In genomic region chr12:132452596-132453350, GRCh38 we compare ENCODE assay signal across 30 cellular contexts. TPM values are rescaled to one million over a fixed set of nuclear protein-coding genes. Genes with fewer than 3 reads are reported as not detected.
A peak's percentile ranks its signal among the peaks of the same experiment; 100 is the strongest.
DNase-seq lines count a peak whose midpoint lies in the region; ATAC-seq and TF ChIP-seq lines count a peak whose summit lies in the region.
"Had no signal": no experiment of that assay in that cellular context is flagged by ENCODE, and none has a peak within 500 bp of the region (broad histone marks: within the 10 kb centered on the region; RNA-seq: fewer than 3 reads in every experiment).

No MANE protein-coding gene starts in this region.

- no peaks in the 10 kb centered on the region for H3K36me3 Mint-ChIP-seq in type B pancreatic cell
- no peaks in the 10 kb centered on the region for H3K36me3 Mint-ChIP-seq in activated T-helper 1 cell treated with anti-CD3 and anti-CD28 coated beads, Interleukin-12 subunit alpha, Interleukin-12 subunit beta, Interleukin-2, Interleukin-4 antibody, amounts not matched to agents 30 ng/mL and 10 ng/mL and 1 ng/mL, durations not matched to agents 14 hours and 24 hours and 36 hours (ENCODE audit: low read depth)
- H3K36me3 Mint-ChIP-seq: activated CD4-positive, alpha-beta memory T cell treated with anti-CD3 and anti-CD28 coated beads for 36 hours; activated naive CD4-positive, alpha-beta T cell treated with anti-CD3 and anti-CD28 coated beads, Interleukin-2, amount 50 U/mL, for 24 hours; CD4-positive, alpha-beta memory T cell; naive thymus-derived CD4-positive, alpha-beta T cell had no signal

- in situ Hi-C loops in gastrocnemius medialis (cut with MboI; ENCODE audit: low sequenced_read_pairs in 4 of 4) = no loop called here

- H3K9me3 ChIP-seq in left ventricle myocardium inferior (replicated peaks) (no peaks in the 10 kb centered on the region), SJCRH30 (replicated peaks) (no peaks in the 10 kb centered on the region), gastrocnemius medialis (no peaks in the 10 kb centered on the region)
- H3K9me3 ChIP-seq: SK-N-SH, upper lobe of right lung had no signal

- no peaks in the 10 kb centered on the region for H3K4me1 ChIP-seq in left ventricle myocardium inferior
- H3K4me1 ChIP-seq in SJCRH30 = peaks cover 18% of the 10 kb centered on the region
- H3K4me1 ChIP-seq in gastrocnemius medialis = no peaks in the 10 kb centered on the region
- H3K4me1 ChIP-seq: upper lobe of right lung had no signal

- peaks cover 8% of the 10 kb centered on the region for H3K27me3 Mint-ChIP-seq in type B pancreatic cell
- no peaks in the 10 kb centered on the region for H3K27me3 Mint-ChIP-seq in activated T-helper 1 cell treated with anti-CD3 and anti-CD28 coated beads, Interleukin-12 subunit alpha, Interleukin-12 subunit beta, Interleukin-2, Interleukin-4 antibody, amounts not matched to agents 30 ng/mL and 10 ng/mL and 1 ng/mL, durations not matched to agents 14 hours and 24 hours and 36 hours (ENCODE audit: insufficient read depth)
- H3K27me3 Mint-ChIP-seq: activated CD4-positive, alpha-beta memory T cell treated with anti-CD3 and anti-CD28 coated beads for 36 hours; activated naive CD4-positive, alpha-beta T cell treated with anti-CD3 and anti-CD28 coated beads, Interleukin-2, amount 50 U/mL, for 24 hours; naive thymus-derived CD4-positive, alpha-beta T cell had no signal

- intact Hi-C loops in Right ventricle myocardium inferior (cut with DNase I) (no loop called here), left ventricle myocardium inferior (cut with micrococcal nuclease) (no loop called here), gastrocnemius medialis (cut with DNase I; ENCODE audit: low total_unique reads) (no loop called here)
- intact Hi-C loops in activated T-helper 1 cell treated with anti-CD3 and anti-CD28 coated beads, Interleukin-12 subunit alpha, Interleukin-12 subunit beta, Interleukin-2, Interleukin-4 antibody, amounts not matched to agents 30 ng/mL and 10 ng/mL and 1 ng/mL, durations not matched to agents 14 hours and 24 hours and 36 hours (cut with micrococcal nuclease) = no loop called here

- peaks cover 6% of the 10 kb centered on the region for H3K4me1 Mint-ChIP-seq in type B pancreatic cell (ENCODE audit: unreplicated experiment)
- peaks cover 6% of the 10 kb centered on the region for H3K4me1 Mint-ChIP-seq in activated T-helper 1 cell treated with anti-CD3 and anti-CD28 coated beads, Interleukin-12 subunit alpha, Interleukin-12 subunit beta, Interleukin-2, Interleukin-4 antibody, amounts not matched to agents 30 ng/mL and 10 ng/mL and 1 ng/mL, durations not matched to agents 14 hours and 24 hours and 36 hours (ENCODE audit: low read depth)

- ATAC-seq in Right ventricle myocardium inferior (no peak), gastrocnemius medialis (no peak)
- ATAC-seq: activated CD4-positive, CD25-positive, alpha-beta regulatory T cell treated with anti-CD3 and anti-CD28 coated beads, Interleukin-2, amount 50 U/mL, for 24 hours; left lobe of liver; naive thymus-derived CD4-positive, alpha-beta T cell; upper lobe of right lung had no signal

- no peaks in the 10 kb centered on the region for H3K9me3 Mint-ChIP-seq in type B pancreatic cell
- peaks cover 9% of the 10 kb centered on the region for H3K9me3 Mint-ChIP-seq in activated T-helper 1 cell treated with anti-CD3 and anti-CD28 coated beads, Interleukin-12 subunit alpha, Interleukin-12 subunit beta, Interleukin-2, Interleukin-4 antibody, amounts not matched to agents 30 ng/mL and 10 ng/mL and 1 ng/mL, durations not matched to agents 14 hours and 24 hours and 36 hours
- H3K9me3 Mint-ChIP-seq: activated CD4-positive, alpha-beta memory T cell treated with anti-CD3 and anti-CD28 coated beads for 36 hours; activated naive CD4-positive, alpha-beta T cell treated with anti-CD3 and anti-CD28 coated beads, Interleukin-2, amount 50 U/mL, for 24 hours; CD4-positive, alpha-beta memory T cell; immature natural killer cell had no signal

- no peak overlapping the region for H3K4me3 Mint-ChIP-seq in type B pancreatic cell
- H3K4me3 Mint-ChIP-seq in activated T-helper 1 cell treated with anti-CD3 and anti-CD28 coated beads, Interleukin-12 subunit alpha, Interleukin-12 subunit beta, Interleukin-2, Interleukin-4 antibody, amounts not matched to agents 30 ng/mL and 10 ng/mL and 1 ng/mL, durations not matched to agents 14 hours and 24 hours and 36 hours = no peak overlapping the region
- H3K4me3 Mint-ChIP-seq: activated CD4-positive, alpha-beta memory T cell treated with anti-CD3 and anti-CD28 coated beads for 36 hours; activated naive CD4-positive, alpha-beta T cell treated with anti-CD3 and anti-CD28 coated beads, Interleukin-2, amount 50 U/mL, for 24 hours; CD4-positive, alpha-beta memory T cell; immature natural killer cell; naive thymus-derived CD4-positive, alpha-beta T cell; T-helper 1 cell treated with Interleukin-12 subunit alpha and Interleukin-12 subunit beta and Interleukin-4 antibody, amounts not matched to agents 30 μg/mL and 1 μg/mL, for 36 hours had no signal

- peak overlapping the region; percentile 53 for H3K27ac Mint-ChIP-seq in type B pancreatic cell
- no peak overlapping the region for H3K27ac Mint-ChIP-seq in activated T-helper 1 cell treated with anti-CD3 and anti-CD28 coated beads, Interleukin-12 subunit alpha, Interleukin-12 subunit beta, Interleukin-2, Interleukin-4 antibody, amounts not matched to agents 30 ng/mL and 10 ng/mL and 1 ng/mL, durations not matched to agents 14 hours and 24 hours and 36 hours
- H3K27ac Mint-ChIP-seq: activated CD4-positive, alpha-beta memory T cell treated with anti-CD3 and anti-CD28 coated beads for 36 hours; T-helper 1 cell treated with Interleukin-12 subunit alpha and Interleukin-12 subunit beta and Interleukin-4 antibody, amounts not matched to agents 30 μg/mL and 1 μg/mL, for 36 hours had no signal

- peaks cover 82% of the 10 kb centered on the region for H3K27me3 ChIP-seq in left ventricle myocardium inferior (ENCODE audit: low read depth)
- H3K27me3 ChIP-seq in SJCRH30 = peaks cover 5% of the 10 kb centered on the region; the same call in 1 of the 2 replicates
- H3K27me3 ChIP-seq in gastrocnemius medialis = peaks cover 36 to 48% (median 41%) of the 10 kb centered on the region in 3 donors

- TF ChIP-seq CTCF in left ventricle myocardium inferior (IDR thresholded peaks at IDR 0.05; ENCODE audit: borderline replicate concordance) (no peak), type B pancreatic cell (conservative IDR thresholded peaks at IDR 0.05) (no peak), gastrocnemius medialis (IDR thresholded peaks at IDR 0.05 in 4 of 5, conservative IDR thresholded peaks at IDR 0.05 in 1 of 5) (no peak)

- H3K4me3 ChIP-seq in left ventricle myocardium inferior (no peak overlapping the region), SJCRH30 (no peak overlapping the region), gastrocnemius medialis (no peak overlapping the region)
- H3K4me3 ChIP-seq: K562, upper lobe of right lung had no signal

- no peak for TF ChIP-seq POLR2A in gastrocnemius medialis (IDR thresholded peaks at IDR 0.05)

- H3K36me3 ChIP-seq in left ventricle myocardium inferior = no peaks in the 10 kb centered on the region
- H3K36me3 ChIP-seq in SJCRH30 = no peaks in the 10 kb centered on the region
- no peaks in the 10 kb centered on the region for H3K36me3 ChIP-seq in gastrocnemius medialis
- H3K36me3 ChIP-seq: brain microvascular endothelial cell, upper lobe of right lung had no signal

- H3K27ac ChIP-seq in left ventricle myocardium inferior (replicated peaks) (no peak overlapping the region), SJCRH30 (peak overlapping the region; percentile 18; the same call in 1 of the 2 replicates), gastrocnemius medialis (no peak overlapping the region)
- H3K27ac ChIP-seq: 22Rv1, brain microvascular endothelial cell, upper lobe of right lung had no signal

- peak; percentile 45 for DNase-seq in Right ventricle myocardium inferior (ENCODE audit: missing footprints)
- no peak for DNase-seq in left ventricle myocardium inferior
- DNase-seq in SJCRH30 = peak in 1 of 2 experiments; percentile 40
- peak; percentile 80 for DNase-seq in left kidney (ENCODE audit: low read depth, low spot score)
- DNase-seq in type B pancreatic cell (ENCODE audit: extremely low spot score, unreplicated experiment) = no peak
- no peak for DNase-seq in activated CD4-positive, alpha-beta T cell treated with anti-CD3 and anti-CD28 coated beads for 1 hour
- DNase-seq in activated T-helper 1 cell treated with anti-CD3 and anti-CD28 coated beads, Interleukin-12 subunit alpha, Interleukin-12 subunit beta, Interleukin-2, Interleukin-4 antibody, amounts not matched to agents 30 ng/mL and 10 ng/mL and 1 ng/mL, durations not matched to agents 14 hours and 24 hours and 36 hours (ENCODE audit: low spot score) = no peak
- DNase-seq in gastrocnemius medialis = no peak
- DNase-seq: activated CD4-positive, alpha-beta memory T cell treated with anti-CD3 and anti-CD28 coated beads for 36 hours; activated CD8-positive, alpha-beta memory T cell treated with anti-CD3 and anti-CD28 coated beads, Interleukin-2, amount 50 U/mL, for 4 hours; amniotic stem cell; brain microvascular endothelial cell; CD4-positive, alpha-beta memory T cell; hypothalamus; immature natural killer cell; naive thymus-derived CD4-positive, alpha-beta T cell; NCI-H1092 treated with DMSO at 0.1 percent for 48 hours; NCI-H1694 treated with DMSO at 0.1 percent for 48 hours; NCI-H2171; NCI-H82; RPMI8226; SK-N-SH; stimulated activated naive CD4-positive, alpha-beta T cell; upper lobe of right lung had no signal

RNA-seq across cellular contexts. Expression of gene FBRSL1, which starts 37.2 kb away (rescaled TPM):
- 51.9 TPM for total RNA-seq in Right ventricle myocardium inferior
- 66.0 TPM for total RNA-seq in left ventricle myocardium inferior
- total RNA-seq in SJCRH30 (2014; rRNA removed; shearing (Covaris generic)) = 15.6 and 15.7 TPM in 2 replicates
- total RNA-seq in type B pancreatic cell (ENCODE audit: low replicate concordance) = 108 TPM in 2 replicates
- 75.8 and 80.2 TPM in 2 replicates for total RNA-seq in activated T-helper 1 cell treated with anti-CD3 and anti-CD28 coated beads, Interleukin-12 subunit alpha, Interleukin-12 subunit beta, Interleukin-2, Interleukin-4 antibody, amounts not matched to agents 30 ng/mL and 10 ng/mL and 1 ng/mL, durations not matched to agents 14 hours and 24 hours and 36 hours
- 10 to 100 TPM in 3 of 4 donors, 1 to 10 TPM in 1; 8.4 to 29.4 (median 22.8) TPM for total RNA-seq in gastrocnemius medialis

Comparison
In these comparisons a context has a peak if more than half of its experiments do, and no peak if none do; other contexts are left out.
1. DNase-seq: peak in Right ventricle myocardium inferior (single experiment) and left kidney (single experiment); none in left ventricle myocardium inferior (single experiment), type B pancreatic cell (single experiment), activated CD4-positive, alpha-beta T cell treated with anti-CD3 and anti-CD28 coated beads for 1 hour (single experiment), activated T-helper 1 cell treated with anti-CD3 and anti-CD28 coated beads, Interleukin-12 subunit alpha, Interleukin-12 subunit beta, Interleukin-2, Interleukin-4 antibody, amounts not matched to agents 30 ng/mL and 10 ng/mL and 1 ng/mL, durations not matched to agents 14 hours and 24 hours and 36 hours (single experiment) and gastrocnemius medialis (0 of 2).